ENCODE assay signal across 19 cellular contexts in the genomic region with DNA sequence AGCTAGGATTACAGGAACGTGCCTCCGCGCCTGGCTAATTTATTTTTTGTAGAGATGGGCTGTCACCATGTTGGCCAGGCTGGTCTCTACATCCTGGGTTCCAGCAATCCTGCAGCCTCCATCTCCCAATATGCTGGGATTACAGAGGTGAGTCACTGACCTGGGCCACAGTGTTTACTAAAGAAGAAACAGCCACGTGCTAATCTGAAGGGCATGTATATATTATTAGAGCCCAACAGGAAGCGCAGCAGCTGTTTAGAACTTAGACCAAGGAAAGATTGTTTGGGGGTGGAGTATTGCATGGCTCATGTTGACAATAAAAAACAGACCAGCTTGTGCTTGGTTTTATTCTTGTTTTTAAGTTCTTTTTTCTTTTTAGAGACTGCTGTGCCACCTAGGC.
DNase-seq lines count a peak whose midpoint lies in the region; TF ChIP-seq lines count a peak whose summit lies in the region.
"Had no signal": no experiment of that assay in that cellular context is flagged by ENCODE, and none has a peak within 500 bp of the region (broad histone marks: within the 10 kb centered on the region; RNA-seq: fewer than 3 reads in every experiment).

No MANE protein-coding gene starts in this region.

- TF ChIP-seq CTCF in AG04450 (IDR thresholded peaks at IDR 0.05; ENCODE audit: low read depth, low read length) (no peak), fibroblast of mammary gland (conservative IDR thresholded peaks at IDR 0.05; ENCODE audit: control insufficient read depth, insufficient read depth, low read depth, low read length) (no peak), Peyer's patch (IDR thresholded peaks at IDR 0.05) (no peak), left ventricle myocardium inferior (IDR thresholded peaks at IDR 0.05; ENCODE audit: borderline replicate concordance) (no peak)

- H3K9me3 Mint-ChIP-seq in activated T-helper 1 cell treated with anti-CD3 and anti-CD28 coated beads, Interleukin-12 subunit alpha, Interleukin-12 subunit beta, Interleukin-2, Interleukin-4 antibody, amounts not matched to agents 30 ng/mL and 10 ng/mL and 1 ng/mL, durations not matched to agents 14 hours and 24 hours and 36 hours, result no peaks in the 10 kb centered on the region
- H3K9me3 Mint-ChIP-seq: activated T-helper 2 cell treated with anti-CD3 and anti-CD28 coated beads, Interferon-gamma antibody, Interleukin-2, Interleukin-4, amounts not matched to agents 10 μg/mL and 5 μg/mL and 100 μg/mL, durations not matched to agents 14 hours and 24 hours and 36 hours had no signal

- peaks cover 14% of the 10 kb centered on the region for H3K27me3 Mint-ChIP-seq in activated T-helper 1 cell treated with anti-CD3 and anti-CD28 coated beads, Interleukin-12 subunit alpha, Interleukin-12 subunit beta, Interleukin-2, Interleukin-4 antibody, amounts not matched to agents 30 ng/mL and 10 ng/mL and 1 ng/mL, durations not matched to agents 14 hours and 24 hours and 36 hours (ENCODE audit: insufficient read depth)

- H3K36me3 Mint-ChIP-seq in activated T-helper 1 cell treated with anti-CD3 and anti-CD28 coated beads, Interleukin-12 subunit alpha, Interleukin-12 subunit beta, Interleukin-2, Interleukin-4 antibody, amounts not matched to agents 30 ng/mL and 10 ng/mL and 1 ng/mL, durations not matched to agents 14 hours and 24 hours and 36 hours (ENCODE audit: low read depth), result no peaks in the 10 kb centered on the region

- H3K4me3 Mint-ChIP-seq in activated T-helper 1 cell treated with anti-CD3 and anti-CD28 coated beads, Interleukin-12 subunit alpha, Interleukin-12 subunit beta, Interleukin-2, Interleukin-4 antibody, amounts not matched to agents 30 ng/mL and 10 ng/mL and 1 ng/mL, durations not matched to agents 14 hours and 24 hours and 36 hours, result no peak overlapping the region
- H3K4me3 Mint-ChIP-seq: activated CD8-positive, alpha-beta T cell treated with anti-CD3 and anti-CD28 coated beads, Interleukin-2, amount 10 ng/mL, durations not matched to agents 7 days and 5 days had no signal

- CTCF ChIA-PET in AG04450 (lab: Charles Lee), result interaction anchor here (0.7 to 3.6 kb wide), 2 partner anchors 12 to 32 kb away, joined by 4 to 20 read pairs; no protein-coding TSS in a partner anchor

- H3K4me3 ChIP-seq in AG04450 (ENCODE audit: low read depth, low read length) (no peak overlapping the region), fibroblast of mammary gland (ENCODE audit: control insufficient read depth, low read depth, low read length) (no peak overlapping the region), Peyer's patch (no peak overlapping the region), left ventricle myocardium inferior (no peak overlapping the region)
- H3K4me3 ChIP-seq: adrenal gland, HAP-1, psoas muscle had no signal

- H3K9me3 ChIP-seq in AG04450 (ENCODE audit: control insufficient read depth, insufficient read depth, low read length), result no peaks in the 10 kb centered on the region
- H3K9me3 ChIP-seq in Peyer's patch, result no peaks in the 10 kb centered on the region
- no peaks in the 10 kb centered on the region for H3K9me3 ChIP-seq in left ventricle myocardium inferior (replicated peaks)
- H3K9me3 ChIP-seq: adrenal gland, BE2C, HAP-1, psoas muscle had no signal

- intact Hi-C loops in activated T-helper 1 cell treated with anti-CD3 and anti-CD28 coated beads, Interleukin-12 subunit alpha, Interleukin-12 subunit beta, Interleukin-2, Interleukin-4 antibody, amounts not matched to agents 30 ng/mL and 10 ng/mL and 1 ng/mL, durations not matched to agents 14 hours and 24 hours and 36 hours (cut with micrococcal nuclease), result no loop called here
- intact Hi-C loops in left ventricle myocardium inferior (cut with micrococcal nuclease), result no loop called here

- POLR2A ChIA-PET in AG04450 (lab: Yijun Ruan, JAX), result interaction anchor here (0.7 to 1.0 kb wide), 3 partner anchors 9 to 60 kb away, joined by 3 to 5 read pairs (median 4); a partner anchor contains a TSS

- H3K4me1 ChIP-seq in Peyer's patch, result no peaks in the 10 kb centered on the region
- H3K4me1 ChIP-seq in left ventricle myocardium inferior, result no peaks in the 10 kb centered on the region
- H3K4me1 ChIP-seq: adrenal gland, BE2C, psoas muscle had no signal

- H3K36me3 ChIP-seq in Peyer's patch (no peaks in the 10 kb centered on the region), left ventricle myocardium inferior (no peaks in the 10 kb centered on the region)
- H3K36me3 ChIP-seq: adrenal gland, BE2C, HAP-1, WERI-Rb-1 had no signal

- H3K4me1 Mint-ChIP-seq in activated T-helper 1 cell treated with anti-CD3 and anti-CD28 coated beads, Interleukin-12 subunit alpha, Interleukin-12 subunit beta, Interleukin-2, Interleukin-4 antibody, amounts not matched to agents 30 ng/mL and 10 ng/mL and 1 ng/mL, durations not matched to agents 14 hours and 24 hours and 36 hours (ENCODE audit: low read depth), result no peaks in the 10 kb centered on the region

- peak overlapping the region; percentile 70 for H3K27ac ChIP-seq in AG04450 (ENCODE audit: low read depth, low read length)
- H3K27ac ChIP-seq in Peyer's patch, result no peak overlapping the region
- H3K27ac ChIP-seq in left ventricle myocardium inferior (replicated peaks), result no peak overlapping the region
- H3K27ac ChIP-seq: adrenal gland, psoas muscle had no signal

- DNase-seq in AG04450 (ENCODE audit: low read depth, low spot score) (peak; percentile 68), EL (peak; percentile 30), NCI-H2029 treated with DMSO at 0.1 percent for 48 hours (lab: John Stamatoyannopoulos, UW) (peak; percentile 19), fibroblast of mammary gland (ENCODE audit: low read depth) (peak; percentile 21), NCI-H2081 (lab: John Stamatoyannopoulos, UW) (no peak), Peyer's patch (no peak), left ventricle myocardium inferior (no peak)
- DNase-seq in activated T-helper 1 cell treated with anti-CD3 and anti-CD28 coated beads, Interleukin-12 subunit alpha, Interleukin-12 subunit beta, Interleukin-2, Interleukin-4 antibody, amounts not matched to agents 30 ng/mL and 10 ng/mL and 1 ng/mL, durations not matched to agents 14 hours and 24 hours and 36 hours (ENCODE audit: low spot score), result no peak
- DNase-seq: activated CD8-positive, alpha-beta T cell treated with anti-CD3 and anti-CD28 coated beads, Interleukin-2, amount 10 ng/mL, durations not matched to agents 7 days and 5 days; adrenal gland; BE2C; DND-41; mesendoderm; NCI-H1105; psoas muscle; SW 1271; WERI-Rb-1 had no signal

- H3K27ac Mint-ChIP-seq in activated T-helper 1 cell treated with anti-CD3 and anti-CD28 coated beads, Interleukin-12 subunit alpha, Interleukin-12 subunit beta, Interleukin-2, Interleukin-4 antibody, amounts not matched to agents 30 ng/mL and 10 ng/mL and 1 ng/mL, durations not matched to agents 14 hours and 24 hours and 36 hours, result no peak overlapping the region
- H3K27ac Mint-ChIP-seq: activated CD8-positive, alpha-beta T cell treated with anti-CD3 and anti-CD28 coated beads, Interleukin-2, amount 10 ng/mL, durations not matched to agents 7 days and 5 days; activated T-helper 2 cell treated with anti-CD3 and anti-CD28 coated beads, Interferon-gamma antibody, Interleukin-2, Interleukin-4, amounts not matched to agents 10 μg/mL and 5 μg/mL and 100 μg/mL, durations not matched to agents 14 hours and 24 hours and 36 hours had no signal

- no peak for TF ChIP-seq POLR2A in Peyer's patch (IDR thresholded peaks at IDR 0.05)

- no peaks in the 10 kb centered on the region for H3K27me3 ChIP-seq in AG04450 (ENCODE audit: control insufficient read depth, insufficient read depth, low read length)
- no peaks in the 10 kb centered on the region for H3K27me3 ChIP-seq in Peyer's patch
- H3K27me3 ChIP-seq in left ventricle myocardium inferior (ENCODE audit: low read depth), result peaks cover 22% of the 10 kb centered on the region
- H3K27me3 ChIP-seq: BE2C had no signal

Comparison
In these comparisons a context has a peak if more than half of its experiments do, and no peak if none do; other contexts are left out.
1. DNase-seq: peak in AG04450 (single experiment), EL (single experiment), NCI-H2029 treated with DMSO at 0.1 percent for 48 hours (single experiment) and fibroblast of mammary gland (single experiment); none in NCI-H2081 (0 of 2), activated T-helper 1 cell treated with anti-CD3 and anti-CD28 coated beads, Interleukin-12 subunit alpha, Interleukin-12 subunit beta, Interleukin-2, Interleukin-4 antibody, amounts not matched to agents 30 ng/mL and 10 ng/mL and 1 ng/mL, durations not matched to agents 14 hours and 24 hours and 36 hours (single experiment), Peyer's patch (0 of 3) and left ventricle myocardium inferior (single experiment).